In genomic region chr17:1229354-1229890, GRCh38 we compare ENCODE assay signal across 9 cellular contexts. TPM values are rescaled to one million over a fixed set of nuclear protein-coding genes. Genes with fewer than 3 reads are reported as not detected.
DNase-seq lines count a peak whose midpoint lies in the region; ATAC-seq and TF ChIP-seq lines count a peak whose summit lies in the region.
"Had no signal": no experiment of that assay in that cellular context is flagged by ENCODE, and none has a peak within 500 bp of the region (broad histone marks: within the 10 kb centered on the region; RNA-seq: fewer than 3 reads in every experiment).

No MANE protein-coding gene starts in this region.

- ATAC-seq in GM18907 (IDR thresholded peaks at IDR 0.05; ENCODE audit: unreplicated experiment) (peak; percentile 52), HG03571 (IDR thresholded peaks at IDR 0.05; ENCODE audit: unreplicated experiment) (peak; percentile 63), WTC11 (peak; percentile 49), mucosa of descending colon (peak; percentile 81), thoracic aorta (ENCODE audit: insufficient number of reproducible peaks, low FRiP score, low read depth) (no peak)

- no peak overlapping the region for H3K27ac ChIP-seq in ACC112 (ENCODE audit: low read depth, low read length)
- H3K27ac ChIP-seq in effector memory CD4-positive, alpha-beta T cell (ENCODE audit: insufficient read depth, low read length, poor library complexity, severe bottlenecking) = no peak overlapping the region
- H3K27ac ChIP-seq in thoracic aorta = no peak overlapping the region
- H3K27ac ChIP-seq: epithelial cell of prostate had no signal

- peaks cover 77% of the 10 kb centered on the region for H3K27me3 Mint-ChIP-seq in WTC11 (ENCODE audit: low read depth)

- H3K36me3 Mint-ChIP-seq in WTC11 = peaks cover 2% of the 10 kb centered on the region; the same call in 1 of the 2 replicates

- no peak for TF ChIP-seq CTCF in WTC11 (IDR thresholded peaks at IDR 0.05)
- TF ChIP-seq CTCF in mucosa of descending colon (IDR thresholded peaks at IDR 0.05) = no peak
- TF ChIP-seq CTCF in thoracic aorta (IDR thresholded peaks at IDR 0.05) = no peak

- H3K4me1 ChIP-seq in ACC112 (ENCODE audit: control insufficient read depth, insufficient read depth, low read length, unreplicated experiment) (peaks cover 10% of the 10 kb centered on the region), mucosa of descending colon (ENCODE audit: low read depth) (peaks cover 21% of the 10 kb centered on the region), thoracic aorta (ENCODE audit: control insufficient read depth in 1 of 2, low read depth in 2 of 2) (peaks cover 0 to 22% of the 10 kb centered on the region in 2 donors)
- H3K4me1 ChIP-seq in effector memory CD4-positive, alpha-beta T cell (ENCODE audit: control insufficient read depth, insufficient read depth, low read length, poor library complexity, severe bottlenecking) = peaks cover 17% of the 10 kb centered on the region

- H3K4me1 Mint-ChIP-seq in WTC11 = peaks cover 8% of the 10 kb centered on the region

- peak; percentile 31 for DNase-seq in WTC11 (ENCODE audit: low spot score)
- DNase-seq in effector memory CD4-positive, alpha-beta T cell = peak; percentile 14 to 17 (median 15)
- DNase-seq in mucosa of descending colon = peak; percentile 88 to 90 (median 90)
- no peak for DNase-seq in thoracic aorta (ENCODE audit: low spot score)
- no peak for DNase-seq in NCI-H2081 treated with DMSO at 0.1 percent for 48 hours (lab: John Stamatoyannopoulos, UW)

- CTCF ChIA-PET in WTC11 (lab: Charles Lee) = interaction anchor here (0.8 to 3.0 kb wide), 11 partner anchors 9 to 400 kb away, joined by 3 to 17 read pairs (median 5); partner anchors contain the start of gene SLC43A2

- H3K36me3 ChIP-seq in ACC112 (ENCODE audit: insufficient read depth, low read length) (no peaks in the 10 kb centered on the region), mucosa of descending colon (ENCODE audit: low read depth) (no peaks in the 10 kb centered on the region), thoracic aorta (no peaks in the 10 kb centered on the region)
- H3K36me3 ChIP-seq in effector memory CD4-positive, alpha-beta T cell (ENCODE audit: control insufficient read depth, insufficient read depth, low read length) = no peaks in the 10 kb centered on the region

- H3K9me3 ChIP-seq in effector memory CD4-positive, alpha-beta T cell (ENCODE audit: control insufficient read depth, low read length) = no peaks in the 10 kb centered on the region
- H3K9me3 ChIP-seq in mucosa of descending colon = no peaks in the 10 kb centered on the region
- H3K9me3 ChIP-seq in thoracic aorta = no peaks in the 10 kb centered on the region

- H3K27me3 ChIP-seq in ACC112 (ENCODE audit: insufficient read depth, low read length) = peaks cover 49% of the 10 kb centered on the region
- H3K27me3 ChIP-seq in effector memory CD4-positive, alpha-beta T cell (replicated peaks; ENCODE audit: control insufficient read depth, insufficient read depth, low read length, poor library complexity, severe bottlenecking) = peaks cover 32% of the 10 kb centered on the region
- peaks cover 3% of the 10 kb centered on the region for H3K27me3 ChIP-seq in thoracic aorta (replicated peaks; ENCODE audit: insufficient read depth)

- POLR2A ChIA-PET in WTC11 (lab: Charles Lee) = interaction anchor here (0.6 kb wide), 1 partner anchor 204 kb away, joined by 4 read pairs; no protein-coding TSS in a partner anchor

- no peaks in the 10 kb centered on the region for H3K9me3 Mint-ChIP-seq in WTC11

- H2AFZ ChIP-seq in ACC112 (ENCODE audit: low read length, unreplicated experiment) = peak overlapping the region; percentile 65

- no peaks in the 10 kb centered on the region for H3K79me2 ChIP-seq in ACC112 (ENCODE audit: control insufficient read depth, insufficient read depth, low read length, unreplicated experiment)

- intact Hi-C loops in mucosa of descending colon (cut with DNase I, micrococcal nuclease) = no loop called here

- H3K4me3 Mint-ChIP-seq in WTC11 = peak overlapping the region; percentile 34

- H3K4me3 ChIP-seq in ACC112 (ENCODE audit: low read depth, low read length) (peak overlapping the region; percentile 68), mucosa of descending colon (peak overlapping the region; percentile 54), thoracic aorta (peak overlapping the region; percentile 78)
- peak overlapping the region; percentile 65 for H3K4me3 ChIP-seq in effector memory CD4-positive, alpha-beta T cell (ENCODE audit: insufficient read depth, low read depth, low read length, poor library complexity, severe bottlenecking)

- H3K27ac Mint-ChIP-seq in WTC11 = no peak overlapping the region

TF ChIP-seq in WTC11, 78 proteins besides CTCF, POLR2A, EP300 and RAD21:
- TF ChIP-seq SOX15 (CRISPR knock-in tag; IDR thresholded peaks at IDR 0.05) (no peak), FOXP1 (CRISPR knock-in tag; IDR thresholded peaks at IDR 0.05; ENCODE audit: borderline replicate concordance) (0 out of 2 replicates have a peak, but pooled peaks have one; percentile 29), ZNF416 (CRISPR knock-in tag; IDR thresholded peaks at IDR 0.05) (no peak), PRRX2 (CRISPR knock-in tag; IDR thresholded peaks at IDR 0.05) (no peak)

RNA-seq across cellular contexts. Expression of gene BHLHA9, which starts 40.8 kb away (rescaled TPM):
- 0.44 to 0.76 TPM in 2 of 3 replicates, not detected in the other for total RNA-seq in WTC11 (2021)
- not detected for total RNA-seq in mucosa of descending colon
- not detected for total RNA-seq in thoracic aorta

RNA-seq across cellular contexts. Expression of gene ABR, which starts 49.6 kb away (rescaled TPM):
- total RNA-seq in WTC11 (2021) = 38.0 to 43.7 TPM (median 41.0 TPM) in 3 replicates
- total RNA-seq in mucosa of descending colon = 100 to 1,000 TPM; 257 to 470 (median 292) TPM
- total RNA-seq in thoracic aorta = 100 to 1,000 TPM; 159 to 200 TPM

RNA-seq across cellular contexts. Expression of gene TRARG1, which starts 50.0 kb away (rescaled TPM):
- total RNA-seq in WTC11 (2021) (not detected in 3 replicates), mucosa of descending colon (under 1 TPM in 2 of 3 donors, not detected in 1; 0.41 to 0.66 TPM), thoracic aorta (10 to 100 TPM in 1 of 2 donors, 1 to 10 TPM in 1; 6.3 to 10.0 TPM)

Comparison
In these comparisons a context has a peak if more than half of its experiments do, and no peak if none do; other contexts are left out.
1. DNase-seq: peak in WTC11 (single experiment), effector memory CD4-positive, alpha-beta T cell (3 of 3) and mucosa of descending colon (3 of 3); none in thoracic aorta (single experiment) and NCI-H2081 treated with DMSO at 0.1 percent for 48 hours (single experiment).
2. Peak in every context shown above with its lines, with median percentiles within 50 percentile points of each other: H3K4me3 ChIP-seq.